15 cellular contexts compared by ENCODE assay signal in the genomic region with DNA sequence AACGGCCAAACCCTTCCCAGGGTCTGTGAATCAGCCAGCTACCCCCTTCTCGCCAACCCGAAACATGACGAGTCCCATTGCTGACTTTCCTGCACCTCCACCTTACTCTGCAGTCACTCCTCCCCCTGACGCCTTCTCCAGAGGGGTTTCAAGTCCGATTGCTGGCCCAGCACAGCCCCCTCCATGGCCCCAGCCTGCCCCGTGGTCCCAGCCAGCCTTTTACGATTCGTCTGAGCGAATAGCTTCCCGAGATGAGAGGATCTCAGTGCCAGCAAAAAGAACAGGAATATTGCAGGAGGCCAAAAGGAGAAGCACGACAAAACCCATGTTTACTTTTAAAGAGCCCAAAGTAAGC.
"Had no signal": no experiment of that assay in that cellular context is flagged by ENCODE, and none has a peak within 500 bp of the region (broad histone marks: within the 10 kb centered on the region; RNA-seq: fewer than 3 reads in every experiment).

No MANE protein-coding gene starts in this region.

- H3K9me3 Mint-ChIP-seq: activated naive CD4-positive, alpha-beta T cell treated with anti-CD3 and anti-CD28 coated beads, Interleukin-2, amount 50 U/mL, for 24 hours; naive B cell had no signal

- H3K4me1 Mint-ChIP-seq: activated naive CD4-positive, alpha-beta T cell treated with anti-CD3 and anti-CD28 coated beads, Interleukin-2, amount 50 U/mL, for 24 hours; naive B cell had no signal

- ATAC-seq: activated CD4-positive, CD25-positive, alpha-beta regulatory T cell treated with anti-CD3 and anti-CD28 coated beads, Interleukin-2, amount 50 U/mL, for 24 hours; esophagus mucosa; foreskin keratinocyte; heart left ventricle; left lobe of liver; sciatic nerve had no signal

- H3K4me3 ChIP-seq: heart left ventricle had no signal

- H3K27me3 ChIP-seq: dorsolateral prefrontal cortex, foreskin keratinocyte, heart left ventricle had no signal

- H3K27ac ChIP-seq: dorsolateral prefrontal cortex, foreskin keratinocyte had no signal

- H3K9me3 ChIP-seq: heart left ventricle had no signal

- DNase-seq: activated T-cell treated with anti-CD3 and anti-CD28 coated beads, Interleukin-2, amount 50 U/mL, for 1 hour; amniotic stem cell; dorsolateral prefrontal cortex; foreskin keratinocyte; heart left ventricle; naive B cell; SIG-M5; stimulated activated CD4-positive, alpha-beta T cell treated with anti-CD3 and anti-CD28 coated beads, Interleukin-2, amount 100 ng/mL, for 48 hours; stimulated activated naive CD8-positive, alpha-beta T cell treated with anti-CD3 and anti-CD28 coated beads, Interleukin-15, Interleukin-2, amounts not matched to agents 100 U/mL and 50 U/mL, for 24 hours had no signal

- H3K27ac Mint-ChIP-seq: activated naive CD4-positive, alpha-beta T cell treated with anti-CD3 and anti-CD28 coated beads, Interleukin-2, amount 50 U/mL, for 24 hours; naive B cell; progenitor cell of endocrine pancreas had no signal

- H3K4me3 Mint-ChIP-seq: activated naive CD4-positive, alpha-beta T cell treated with anti-CD3 and anti-CD28 coated beads, Interleukin-2, amount 50 U/mL, for 24 hours; naive B cell had no signal
